9 cellular contexts compared by ENCODE assay signal in the genomic region with DNA sequence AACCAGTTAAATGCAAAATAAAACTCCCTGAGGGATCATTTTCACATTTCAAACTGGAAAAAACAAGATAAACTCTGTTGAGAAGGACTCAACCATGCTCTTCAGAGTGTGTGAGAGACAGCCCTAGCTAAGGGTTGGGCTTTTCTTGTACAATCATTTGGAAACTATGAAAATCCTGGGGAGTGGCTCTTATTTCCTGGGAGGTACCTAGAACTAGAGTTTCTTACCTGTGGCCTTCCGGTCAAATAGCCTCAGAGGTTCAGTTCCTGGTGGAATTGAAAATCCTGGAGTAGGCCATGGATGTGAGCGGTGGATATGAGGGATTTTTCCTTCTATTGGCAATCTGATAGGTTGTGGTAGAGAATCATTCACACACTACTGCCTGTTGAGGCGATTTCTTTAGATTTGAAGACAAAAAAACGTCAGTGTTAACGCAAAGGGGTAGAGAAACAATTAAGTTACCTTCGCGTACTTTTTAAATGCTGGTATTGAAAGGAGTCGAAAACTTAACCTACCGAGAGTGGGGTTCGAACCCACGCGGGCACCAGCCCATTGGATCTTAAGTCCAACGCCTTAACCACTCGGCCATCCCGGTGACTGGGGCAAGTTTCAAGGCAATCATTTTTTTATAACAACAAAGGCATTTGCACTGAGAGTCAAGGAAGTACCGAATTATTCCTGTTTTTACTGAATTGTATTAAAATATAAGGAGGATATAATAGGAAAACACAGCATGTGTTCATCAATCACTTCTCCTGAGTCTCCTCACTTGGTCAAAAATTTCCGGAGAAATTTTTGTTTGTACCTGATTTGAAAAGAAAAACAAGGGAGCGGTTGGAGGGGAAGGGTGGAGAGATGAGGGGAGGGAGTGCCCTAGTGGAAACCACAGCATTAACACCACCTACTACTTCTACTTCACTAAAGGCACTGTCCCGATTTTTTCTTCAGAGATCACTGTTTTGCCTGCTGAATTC.
DNase-seq lines count a peak whose midpoint lies in the region; ATAC-seq, FAIRE-seq and TF ChIP-seq lines count a peak whose summit lies in the region.
"Had no signal": no experiment of that assay in that cellular context is flagged by ENCODE, and none has a peak within 500 bp of the region (broad histone marks: within the 10 kb centered on the region; RNA-seq: fewer than 3 reads in every experiment).

No MANE protein-coding gene starts in this region.

- no peak for ATAC-seq in HG02981 (IDR thresholded peaks at IDR 0.05; ENCODE audit: unreplicated experiment)

- no peak overlapping the region for H3K9ac ChIP-seq in HUES6 (ENCODE audit: low read length)

- H3K9me3 ChIP-seq in HUES6 (ENCODE audit: control insufficient read depth, insufficient read depth, low read depth, low read length) (no peaks in the 10 kb centered on the region), mesodermal cell (ENCODE audit: control insufficient read depth, low read length) (no peaks in the 10 kb centered on the region)

- FAIRE-seq in D721Med (lab: Jason Lieb, UNC) = no peak
- FAIRE-seq: A204.1 had no signal

- peak; percentile 12 for TF ChIP-seq CTCF in brain microvascular endothelial cell (IDR thresholded peaks at IDR 0.05; ENCODE audit: low read depth, low read length, missing control alignments)
- TF ChIP-seq CTCF in D721Med (IDR thresholded peaks at IDR 0.05; ENCODE audit: insufficient read depth, missing control alignments) = no peak

- H3K27ac ChIP-seq in HUES6 (ENCODE audit: low read depth, low read length) (no peak overlapping the region), brain microvascular endothelial cell (no peak overlapping the region), mesodermal cell (ENCODE audit: low read depth, low read length, severe bottlenecking) (no peak overlapping the region)

- peak overlapping the region; percentile 66 for H3K4me3 ChIP-seq in HUES6 (ENCODE audit: low read depth, low read length)
- H3K4me3 ChIP-seq in brain microvascular endothelial cell (ENCODE audit: low read depth, low read length) = peak overlapping the region; percentile 42
- H3K4me3 ChIP-seq in mesodermal cell (ENCODE audit: extremely low read depth, insufficient read depth, low read length, poor library complexity, severe bottlenecking) = peak overlapping the region; percentile 21

- H3K4me1 ChIP-seq in HUES6 (ENCODE audit: control insufficient read depth, insufficient read depth, low read length) (peaks cover 6% of the 10 kb centered on the region; the same call in 1 of the 2 replicates), mesodermal cell (ENCODE audit: control insufficient read depth, insufficient read depth, low read length, poor library complexity, severe bottlenecking) (no peaks in the 10 kb centered on the region)

- peak; percentile 3 for DNase-seq in NCI-H1694 (lab: John Stamatoyannopoulos, UW)
- no peak for DNase-seq in NCI-H1694 treated with DMSO at 0.1 percent for 48 hours (lab: John Stamatoyannopoulos, UW)
- peak; percentile 86 for DNase-seq in brain microvascular endothelial cell
- DNase-seq in DMS79 (lab: John Stamatoyannopoulos, UW) = no peak
- DNase-seq in D721Med (ENCODE audit: insufficient read length, low spot score) = no peak

- H3K36me3 ChIP-seq in HUES6 (ENCODE audit: control insufficient read depth, insufficient read depth, low read length) (no peaks in the 10 kb centered on the region), brain microvascular endothelial cell (replicated peaks) (no peaks in the 10 kb centered on the region), mesodermal cell (ENCODE audit: control insufficient read depth, insufficient read depth, low read length) (no peaks in the 10 kb centered on the region)

- in situ Hi-C loops in brain microvascular endothelial cell (cut with HindIII; ENCODE audit: low pct_ligation_motif_present, low sequenced_read_pairs) = no loop called here

- H3K27me3 ChIP-seq in HUES6 (ENCODE audit: control insufficient read depth, insufficient read depth, low read length) = peaks cover 4% of the 10 kb centered on the region; the same call in 1 of the 2 replicates
- no peaks in the 10 kb centered on the region for H3K27me3 ChIP-seq in brain microvascular endothelial cell (replicated peaks)

- 21 to 32% methylated on average over 9 to 15 of the region's 19 CpGs for whole genome bisulfite sequencing in mesodermal cell (ENCODE audit: insufficient coverage in 2 of 2), 2 experiments

Comparison
In these comparisons a context has a peak if more than half of its experiments do, and no peak if none do; other contexts are left out.
1. DNase-seq: peak in NCI-H1694 (single experiment) and brain microvascular endothelial cell (single experiment); none in NCI-H1694 treated with DMSO at 0.1 percent for 48 hours (single experiment), DMS79 (single experiment) and D721Med (single experiment).
2. Peak in every context shown above with its lines, with median percentiles within 50 percentile points of each other: H3K4me3 ChIP-seq.